In genomic region chr2:38462121-38462634, GRCh38 we compare ENCODE assay signal across 8 cellular contexts.
DNase-seq lines count a peak whose midpoint lies in the region; ATAC-seq and TF ChIP-seq lines count a peak whose summit lies in the region.

No MANE protein-coding gene starts in this region.

- ATAC-seq in right cardiac atrium, result peak; percentile 57 to 84
- no peak for ATAC-seq in Right ventricle myocardium inferior
- ATAC-seq in activated naive CD8-positive, alpha-beta T cell treated with anti-CD3 and anti-CD28 coated beads, Interleukin-2, amount 50 U/mL, for 24 hours, result peak; percentile 97

- H3K4me1 Mint-ChIP-seq in activated naive CD8-positive, alpha-beta T cell treated with anti-CD3 and anti-CD28 coated beads, Interleukin-2, amount 50 U/mL, for 24 hours, result peaks cover 14% of the 10 kb centered on the region
- no peaks in the 10 kb centered on the region for H3K4me1 Mint-ChIP-seq in immature natural killer cell

- H3K36me3 ChIP-seq in mesenchymal stem cell (ENCODE audit: control insufficient read depth in 1 of 2, insufficient read depth in 2 of 2, low read depth in 1 of 2, low read length in 2 of 2) (no peaks in the 10 kb centered on the region), uterus (no peaks in the 10 kb centered on the region)

- no peak overlapping the region for H2BK12ac ChIP-seq in mesenchymal stem cell (ENCODE audit: low read length in 2 of 2)

- H3K9me3 ChIP-seq in right cardiac atrium (ENCODE audit: control insufficient read depth, low read length), result no peaks in the 10 kb centered on the region
- no peaks in the 10 kb centered on the region for H3K9me3 ChIP-seq in mesenchymal stem cell (ENCODE audit: control insufficient read depth, low read length)
- H3K9me3 ChIP-seq in uterus, result no peaks in the 10 kb centered on the region

- no peak overlapping the region for H2AK5ac ChIP-seq in mesenchymal stem cell (ENCODE audit: low read length, severe bottlenecking)

- no peak overlapping the region for H4K8ac ChIP-seq in mesenchymal stem cell (ENCODE audit: low read length)

- no peak overlapping the region for H4K91ac ChIP-seq in mesenchymal stem cell (ENCODE audit: low read length)

- H3K4me1 ChIP-seq in right cardiac atrium (ENCODE audit: control insufficient read depth, insufficient read depth, low read length), result no peaks in the 10 kb centered on the region
- H3K4me1 ChIP-seq in mesenchymal stem cell (ENCODE audit: control insufficient read depth, insufficient read depth, low read depth, low read length), result peaks cover 4% of the 10 kb centered on the region
- H3K4me1 ChIP-seq in uterus, result peaks cover 3 to 14% of the 10 kb centered on the region in 2 donors

- peak overlapping the region; percentile 33 for H3K27ac Mint-ChIP-seq in activated naive CD8-positive, alpha-beta T cell treated with anti-CD3 and anti-CD28 coated beads, Interleukin-2, amount 50 U/mL, for 24 hours
- no peak overlapping the region for H3K27ac Mint-ChIP-seq in immature natural killer cell

- H3K4me3 ChIP-seq in right cardiac atrium (ENCODE audit: low read length) (no peak overlapping the region), mesenchymal stem cell (ENCODE audit: insufficient read depth in 1 of 2, low read depth in 1 of 2, low read length in 2 of 2) (no peak overlapping the region), uterus (no peak overlapping the region)

- no peak overlapping the region for H2BK120ac ChIP-seq in mesenchymal stem cell (ENCODE audit: low read depth, low read length)

- no peak overlapping the region for H3K23ac ChIP-seq in mesenchymal stem cell (ENCODE audit: low read length in 2 of 2)

- H3K27ac ChIP-seq in right cardiac atrium (ENCODE audit: low read length) (no peak overlapping the region), mesenchymal stem cell (ENCODE audit: low read length, poor library complexity, severe bottlenecking) (peak overlapping the region; percentile 9), uterus (peak overlapping the region; percentile 87 to 94)

- no peak overlapping the region for H3K18ac ChIP-seq in mesenchymal stem cell (ENCODE audit: low read depth in 1 of 2, low read length in 2 of 2)

- DNase-seq in right cardiac atrium (no peak), Right ventricle myocardium inferior (ENCODE audit: missing footprints) (no peak), mesenchymal stem cell (peak; percentile 90), uterus (peak; percentile 69 to 84), immature natural killer cell (no peak), midbrain (lab: John Stamatoyannopoulos, UW) (no peak), NCI-H1694 treated with DMSO at 0.1 percent for 48 hours (lab: John Stamatoyannopoulos, UW) (no peak)
- peak; percentile 59 for DNase-seq in activated naive CD8-positive, alpha-beta T cell treated with anti-CD3 and anti-CD28 coated beads, Interleukin-2, amount 50 U/mL, for 24 hours

- H3K4me3 Mint-ChIP-seq in activated naive CD8-positive, alpha-beta T cell treated with anti-CD3 and anti-CD28 coated beads, Interleukin-2, amount 50 U/mL, for 24 hours, result no peak overlapping the region
- H3K4me3 Mint-ChIP-seq in immature natural killer cell, result no peak overlapping the region

- no peak for TF ChIP-seq CTCF in uterus (IDR thresholded peaks at IDR 0.05)

- H3K36me3 Mint-ChIP-seq in activated naive CD8-positive, alpha-beta T cell treated with anti-CD3 and anti-CD28 coated beads, Interleukin-2, amount 50 U/mL, for 24 hours (ENCODE audit: low read depth), result no peaks in the 10 kb centered on the region
- H3K36me3 Mint-ChIP-seq in immature natural killer cell, result no peaks in the 10 kb centered on the region

- no peak overlapping the region for H3K14ac ChIP-seq in mesenchymal stem cell (ENCODE audit: low read length in 2 of 2)

- H3K27me3 Mint-ChIP-seq in activated naive CD8-positive, alpha-beta T cell treated with anti-CD3 and anti-CD28 coated beads, Interleukin-2, amount 50 U/mL, for 24 hours, result peaks cover 15% of the 10 kb centered on the region
- peaks cover 2 to 3% (median 3%) of the 10 kb centered on the region in 3 donors for H3K27me3 Mint-ChIP-seq in immature natural killer cell (ENCODE audit: low read depth in 3 of 3)

- H3K9me3 Mint-ChIP-seq in activated naive CD8-positive, alpha-beta T cell treated with anti-CD3 and anti-CD28 coated beads, Interleukin-2, amount 50 U/mL, for 24 hours, result no peaks in the 10 kb centered on the region
- peaks cover 0 to 2% (median 0%) of the 10 kb centered on the region in 6 donors for H3K9me3 Mint-ChIP-seq in immature natural killer cell

- no peak overlapping the region for H3K4ac ChIP-seq in mesenchymal stem cell (ENCODE audit: low read depth in 1 of 2, low read length in 2 of 2)

- no peak overlapping the region for H2AFZ ChIP-seq in mesenchymal stem cell (ENCODE audit: low read depth, low read length)

- H3K4me2 ChIP-seq in mesenchymal stem cell (ENCODE audit: low read length, poor library complexity, severe bottlenecking), result no peak overlapping the region

- intact Hi-C loops in right cardiac atrium (cut with DNase I) (no loop called here), Right ventricle myocardium inferior (cut with DNase I) (no loop called here), uterus (cut with DNase I; ENCODE audit: low total_unique reads) (no loop called here)

- no peaks in the 10 kb centered on the region for H3K79me1 ChIP-seq in mesenchymal stem cell (replicated peaks; ENCODE audit: low read length, poor library complexity, severe bottlenecking)

- H3K9ac ChIP-seq in mesenchymal stem cell (ENCODE audit: low read length), result no peak overlapping the region

- no peaks in the 10 kb centered on the region for H3K27me3 ChIP-seq in right cardiac atrium (ENCODE audit: control insufficient read depth, insufficient read depth)
- peaks cover 13 to 52% of the 10 kb centered on the region in 2 experiments for H3K27me3 ChIP-seq in mesenchymal stem cell (ENCODE audit: control insufficient read depth in 1 of 2, insufficient read depth in 1 of 2, low read length in 2 of 2)
- no peaks in the 10 kb centered on the region for H3K27me3 ChIP-seq in uterus

- no peak overlapping the region for H2BK5ac ChIP-seq in mesenchymal stem cell (ENCODE audit: low read depth, low read length, poor library complexity, severe bottlenecking)

- TF ChIP-seq POLR2A in uterus (IDR thresholded peaks at IDR 0.05), result no peak

- H2BK15ac ChIP-seq in mesenchymal stem cell (ENCODE audit: low read depth, poor library complexity, severe bottlenecking), result no peak overlapping the region

- 82% methylated on average over 7 of the region's 7 CpGs for WGBS in right cardiac atrium
- 73% methylated on average over 7 of the region's 7 CpGs for WGBS in mesenchymal stem cell

Comparison
In these comparisons a context has a peak if more than half of its experiments do, and no peak if none do; other contexts are left out.
1. DNase-seq: peak in activated naive CD8-positive, alpha-beta T cell treated with anti-CD3 and anti-CD28 coated beads, Interleukin-2, amount 50 U/mL, for 24 hours (single experiment), mesenchymal stem cell (single experiment) and uterus (2 of 2); none in right cardiac atrium (0 of 3), Right ventricle myocardium inferior (single experiment), immature natural killer cell (0 of 3), midbrain (single experiment) and NCI-H1694 treated with DMSO at 0.1 percent for 48 hours (single experiment).